Comparison of ENCODE assay signal across 1 cellular context in the genomic region with DNA sequence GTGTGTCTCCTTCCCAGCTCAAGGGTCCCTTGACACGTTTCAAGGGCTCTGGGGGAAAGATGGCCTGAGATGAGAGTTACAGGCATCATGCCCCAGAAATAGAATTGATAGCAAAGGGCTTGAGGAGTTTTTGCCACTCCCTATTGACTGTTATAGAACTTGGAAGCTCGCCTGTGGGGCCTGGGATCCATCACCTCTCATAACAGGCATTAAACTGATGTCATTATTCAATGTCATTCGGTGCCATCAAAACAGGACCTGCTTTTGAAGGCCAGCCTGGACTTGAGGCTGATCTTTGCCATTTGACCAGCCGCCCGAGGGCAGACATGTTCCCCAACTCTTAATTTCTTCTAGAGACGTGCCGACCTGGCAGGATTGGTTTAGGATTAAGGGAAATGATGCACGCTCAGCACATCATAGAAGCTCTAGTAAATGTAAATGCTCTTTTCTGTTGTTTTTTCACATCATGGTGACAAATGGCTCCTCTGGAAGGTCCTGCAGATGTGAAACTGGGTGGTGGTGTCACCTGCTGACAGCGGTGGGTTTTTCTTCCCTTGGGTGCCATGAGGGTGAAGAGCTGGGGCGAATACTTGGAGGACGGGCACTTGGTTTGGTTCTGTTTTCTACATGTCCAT.
TF ChIP-seq lines count a peak whose summit lies in the region.

No MANE protein-coding gene starts in this region.

TF ChIP-seq in H1, 55 proteins besides CTCF, POLR2A, EP300 and RAD21:
- TF ChIP-seq TAF7 (optimal IDR thresholded peaks at IDR 0.05; ENCODE audit: borderline replicate concordance, low read depth, low read length) (no peak), JUN (IDR thresholded peaks at IDR 0.05; ENCODE audit: low read depth, low read length) (no peak), RNF2 (IDR thresholded peaks at IDR 0.05; ENCODE audit: borderline replicate concordance, low read depth, low read length, missing control alignments, poor library complexity, severe bottlenecking) (no peak), SP2 (IDR thresholded peaks at IDR 0.05; ENCODE audit: low read length) (no peak), TEAD4 (IDR thresholded peaks at IDR 0.05; ENCODE audit: low read depth, low read length) (no peak), EGR1 (IDR thresholded peaks at IDR 0.05; ENCODE audit: borderline replicate concordance, low read depth, low read length) (no peak), GTF2F1 (IDR thresholded peaks at IDR 0.05; ENCODE audit: borderline replicate concordance, low read depth, low read length) (no peak), BRCA1 (IDR thresholded peaks at IDR 0.05; ENCODE audit: low read depth, low read length) (no peak), CEBPB (IDR thresholded peaks at IDR 0.05; ENCODE audit: low read depth, low read length) (no peak), KDM1A (IDR thresholded peaks at IDR 0.05; ENCODE audit: borderline replicate concordance, low read length) (no peak), CTBP2 (IDR thresholded peaks at IDR 0.05; ENCODE audit: borderline replicate concordance, insufficient read depth, insufficient read length, low read length) (no peak)
